ENCODE assay signal across 10 cellular contexts in the genomic region with DNA sequence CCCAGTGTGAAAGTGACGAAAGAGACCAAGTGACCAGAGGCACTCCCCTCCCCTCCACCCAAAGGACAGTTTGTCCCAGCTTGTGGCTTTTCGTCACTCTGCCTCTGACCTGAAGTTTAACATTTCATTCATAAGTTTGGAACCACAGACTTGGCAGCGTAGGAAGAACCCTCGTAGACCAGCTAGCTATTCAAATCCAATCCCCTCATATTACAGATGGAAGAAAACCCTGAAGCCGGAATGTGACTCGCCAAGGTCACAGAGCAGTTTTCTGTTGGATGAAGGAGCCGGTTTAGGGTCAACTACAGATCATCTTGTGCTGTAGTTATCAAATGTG. TPM values are rescaled to one million over a fixed set of nuclear protein-coding genes. Genes with fewer than 3 reads are reported as not detected.
DNase-seq lines count a peak whose midpoint lies in the region; ATAC-seq and TF ChIP-seq lines count a peak whose summit lies in the region.
"Had no signal": no experiment of that assay in that cellular context is flagged by ENCODE, and none has a peak within 500 bp of the region (broad histone marks: within the 10 kb centered on the region; RNA-seq: fewer than 3 reads in every experiment).

No MANE protein-coding gene starts in this region.

- TF ChIP-seq CTCF in Peyer's patch (IDR thresholded peaks at IDR 0.05) (no peak), right lobe of liver (IDR thresholded peaks at IDR 0.05) (no peak), testis (IDR thresholded peaks at IDR 0.05) (no peak)

- TF ChIP-seq POLR2A in Peyer's patch (IDR thresholded peaks at IDR 0.05) (no peak), right lobe of liver (IDR thresholded peaks at IDR 0.05) (peak; percentile 9), testis (IDR thresholded peaks at IDR 0.05) (no peak)

- H3K36me3 ChIP-seq in Peyer's patch, result no peaks in the 10 kb centered on the region
- no peaks in the 10 kb centered on the region for H3K36me3 ChIP-seq in right lobe of liver
- H3K36me3 ChIP-seq in testis (ENCODE audit: low read depth, missing control alignments), result no peaks in the 10 kb centered on the region
- H3K36me3 ChIP-seq in MG63, result 0 out of 2 replicates have a peak, but pooled peaks cover 2% of the 10 kb centered on the region

- H3K9me3 ChIP-seq in Peyer's patch (no peaks in the 10 kb centered on the region), right lobe of liver (no peaks in the 10 kb centered on the region), testis (no peaks in the 10 kb centered on the region), MG63 (no peaks in the 10 kb centered on the region)

- H3K4me3 ChIP-seq in Peyer's patch (no peak overlapping the region), right lobe of liver (peak overlapping the region in 1 of 3 donors; percentile 13), testis (no peak overlapping the region), MG63 (no peak overlapping the region)

- 21% methylated on average over 6 of the region's 7 CpGs for WGBS in right lobe of liver (ENCODE audit: insufficient coverage, low coverage, low lambda C conversion rate, missing lambda C conversion rate)
- WGBS in testis, 2 donors, result 31 to 35% methylated on average over 3 to 7 of the region's 7 CpGs

- H3K27me3 ChIP-seq in Peyer's patch, result no peaks in the 10 kb centered on the region
- no peaks in the 10 kb centered on the region for H3K27me3 ChIP-seq in right lobe of liver
- no peaks in the 10 kb centered on the region for H3K27me3 ChIP-seq in testis
- H3K27me3 ChIP-seq in MG63, result no peaks in the 10 kb centered on the region

- peak in 2 of 4 donors; percentile 11 to 54 for ATAC-seq in right lobe of liver
- ATAC-seq: activated naive CD4-positive, alpha-beta T cell treated with anti-CD3 and anti-CD28 coated beads, Interleukin-2, amount 50 U/mL, for 72 hours had no signal

- intact Hi-C loops in right lobe of liver (cut with DNase I), result no loop called here
- intact Hi-C loops in testis (cut with DNase I; ENCODE audit: low total_unique reads), result no loop called here

- no peak for DNase-seq in Peyer's patch
- DNase-seq in dermis blood vessel endothelial cell, result peak; percentile 51
- DNase-seq in right lobe of liver, result peak; percentile 45 to 90 (median 81)
- peak; percentile 81 for DNase-seq in testis
- DNase-seq in occipital lobe (lab: John Stamatoyannopoulos, UW), result no peak
- DNase-seq in DMS 273 treated with DMSO at 0.1 percent for 48 hours (lab: John Stamatoyannopoulos, UW), result no peak
- DNase-seq in MG63, result no peak
- no peak for DNase-seq in activated CD4-positive, alpha-beta T cell treated with anti-CD3 and anti-CD28 coated beads, Interleukin-2, amount 50 U/mL, for 48 hours

- H3K4me1 ChIP-seq in Peyer's patch (peaks cover 0 to 51% (median 3%) of the 10 kb centered on the region in 4 donors), right lobe of liver (peaks cover 0 to 59% (median 22%) of the 10 kb centered on the region in 4 donors), testis (peaks cover 27% of the 10 kb centered on the region)

- H3K27ac ChIP-seq in Peyer's patch, result peak overlapping the region; percentile 8 to 80 (median 64)
- peak overlapping the region; percentile 93 to 99 (median 99) for H3K27ac ChIP-seq in right lobe of liver
- H3K27ac ChIP-seq in testis, result peak overlapping the region; percentile 65 to 87

RNA-seq across cellular contexts. Expression of a gene that starts 3.9 kb away (rescaled TPM):
- total RNA-seq in Peyer's patch, result 10 to 100 TPM; 23.1 to 62.2 (median 46.9) TPM
- 23.3 and 26.2 TPM in 2 replicates for total RNA-seq in dermis blood vessel endothelial cell
- 10 to 100 TPM; 16.6 to 26.2 (median 20.8) TPM for total RNA-seq in right lobe of liver
- total RNA-seq in testis, result 10 to 100 TPM; 33.1 to 34.6 TPM
- polyA plus RNA-seq in testis (ENCODE audit: insufficient read depth, low read depth, low replicate concordance), result 20.0 TPM
- total RNA-seq in occipital lobe, result 23.4 TPM
- 24.5 and 32.3 TPM in 2 replicates for total RNA-seq in MG63 (2014; rRNA removed; shearing (Covaris generic); ENCODE audit: low replicate concordance)

RNA-seq across cellular contexts. Expression of a gene that starts 10.8 kb away (rescaled TPM):
- total RNA-seq in Peyer's patch (10 to 100 TPM; 21.5 to 49.7 (median 32.5) TPM), dermis blood vessel endothelial cell (41.5 and 79.3 TPM in 2 replicates), right lobe of liver (100 to 1,000 TPM in 4 of 6 experiments, 10 to 100 TPM in 2; 84.3 to 373 (median 116) TPM), testis (100 to 1,000 TPM; 191 to 234 TPM), occipital lobe (1.9 TPM)
- polyA plus RNA-seq in testis (ENCODE audit: insufficient read depth, low read depth, low replicate concordance), result 124 TPM
- total RNA-seq in MG63 (2014; rRNA removed; shearing (Covaris generic); ENCODE audit: low replicate concordance), result 204 and 214 TPM in 2 replicates

RNA-seq across cellular contexts. Expression of a gene that starts 19.1 kb away (rescaled TPM):
- total RNA-seq in Peyer's patch, result not detected
- total RNA-seq in dermis blood vessel endothelial cell, result not detected in 2 replicates
- total RNA-seq in right lobe of liver, result not detected
- total RNA-seq in testis, result 10 to 100 TPM in 1 of 2 donors, 1 to 10 TPM in 1; 6.4 to 12.3 TPM
- 28.2 TPM for polyA plus RNA-seq in testis (ENCODE audit: insufficient read depth, low read depth, low replicate concordance)
- not detected for total RNA-seq in occipital lobe
- total RNA-seq in MG63 (2014; rRNA removed; shearing (Covaris generic); ENCODE audit: low replicate concordance), result not detected in 2 replicates
- total RNA-seq: glomerular endothelial cell had no signal

RNA-seq across cellular contexts. Expression of a gene that starts 49.1 kb away (rescaled TPM):
- total RNA-seq in Peyer's patch (10 to 100 TPM; 62.7 to 75.2 (median 68.0) TPM), dermis blood vessel endothelial cell (3.4 and 8.9 TPM in 2 replicates), right lobe of liver (1 to 10 TPM; 2.3 to 5.3 (median 3.3) TPM), testis (10 to 100 TPM in 1 of 2 donors, 1 to 10 TPM in 1; 7.9 to 10.0 TPM), occipital lobe (5.9 TPM)
- polyA plus RNA-seq in testis (ENCODE audit: insufficient read depth, low read depth, low replicate concordance), result 39.3 TPM
- 17.6 and 25.0 TPM in 2 replicates for total RNA-seq in MG63 (2014; rRNA removed; shearing (Covaris generic); ENCODE audit: low replicate concordance)

RNA-seq across cellular contexts. Expression of a gene that starts 50.9 kb away (rescaled TPM):
- total RNA-seq in Peyer's patch (not detected), dermis blood vessel endothelial cell (0.09 and 0.17 TPM in 2 replicates), right lobe of liver (not detected), testis (1 to 10 TPM; 2.8 to 3.5 TPM), occipital lobe (not detected)
- 1.1 TPM for polyA plus RNA-seq in testis (ENCODE audit: insufficient read depth, low read depth, low replicate concordance)
- total RNA-seq in MG63 (2014; rRNA removed; shearing (Covaris generic); ENCODE audit: low replicate concordance), result not detected in 2 replicates
- total RNA-seq: glomerular endothelial cell had no signal

Comparison
In these comparisons a context has a peak if more than half of its experiments do, and no peak if none do; other contexts are left out.
1. DNase-seq: peak in dermis blood vessel endothelial cell (single experiment), right lobe of liver (3 of 3) and testis (single experiment); none in Peyer's patch (0 of 3), occipital lobe (single experiment), DMS 273 treated with DMSO at 0.1 percent for 48 hours (single experiment), MG63 (single experiment) and activated CD4-positive, alpha-beta T cell treated with anti-CD3 and anti-CD28 coated beads, Interleukin-2, amount 50 U/mL, for 48 hours (0 of 2).
2. Peak in every context shown above with its lines, with median percentiles within 50 percentile points of each other: H3K27ac ChIP-seq.